ENCODE assay signal across 17 cellular contexts in genomic region chr13:98647121-98647520, GRCh38.
DNase-seq lines count a peak whose midpoint lies in the region; TF ChIP-seq lines count a peak whose summit lies in the region.
"Had no signal": no experiment of that assay in that cellular context is flagged by ENCODE, and none has a peak within 500 bp of the region (broad histone marks: within the 10 kb centered on the region; RNA-seq: fewer than 3 reads in every experiment).

No MANE protein-coding gene starts in this region.

- H3K4me1 ChIP-seq in Peyer's patch, result peaks cover 0 to 17% (median 9%) of the 10 kb centered on the region in 4 donors
- H3K4me1 ChIP-seq: BLaER1 had no signal

- peak in 2 of 6 experiments; percentile 26 to 36 for TF ChIP-seq CTCF in Peyer's patch (IDR thresholded peaks at IDR 0.05)
- TF ChIP-seq CTCF in glutamatergic neuron (IDR thresholded peaks at IDR 0.05; ENCODE audit: partially characterized antibody, unreplicated experiment), result no peak
- no peak for TF ChIP-seq CTCF in type B pancreatic cell (conservative IDR thresholded peaks at IDR 0.05)

- no peaks in the 10 kb centered on the region for H3K9me3 ChIP-seq in Peyer's patch
- H3K9me3 ChIP-seq: BLaER1, HAP-1 had no signal

- H3K27ac ChIP-seq in Peyer's patch, result peak overlapping the region in 3 of 4 donors; percentile 65 to 92 (median 66)
- H3K27ac ChIP-seq: BLaER1, GM23248, HL-60 had no signal

- no peak for TF ChIP-seq POLR2A in Peyer's patch (IDR thresholded peaks at IDR 0.05)

- no peaks in the 10 kb centered on the region for H3K27me3 ChIP-seq in Peyer's patch
- H3K27me3 ChIP-seq: BLaER1 had no signal

- H3K27me3 Mint-ChIP-seq in glutamatergic neuron (ENCODE audit: unreplicated experiment) (peaks cover 3% of the 10 kb centered on the region), type B pancreatic cell (no peaks in the 10 kb centered on the region)

- H3K27ac Mint-ChIP-seq in glutamatergic neuron (ENCODE audit: unreplicated experiment), result peak overlapping the region; percentile 25
- H3K27ac Mint-ChIP-seq in type B pancreatic cell, result peak overlapping the region; percentile 46
- H3K27ac Mint-ChIP-seq: CD4-positive, alpha-beta memory T cell had no signal

- no peak overlapping the region for H3K4me3 ChIP-seq in Peyer's patch
- H3K4me3 ChIP-seq: BLaER1, GM23248, HAP-1 had no signal

- no peaks in the 10 kb centered on the region for H3K36me3 Mint-ChIP-seq in glutamatergic neuron (ENCODE audit: unreplicated experiment)
- no peaks in the 10 kb centered on the region for H3K36me3 Mint-ChIP-seq in type B pancreatic cell
- H3K36me3 Mint-ChIP-seq: CD4-positive, alpha-beta memory T cell had no signal

- DNase-seq in EH (ENCODE audit: low read depth) (peak; percentile 12), Peyer's patch (no peak), glutamatergic neuron (no peak), type B pancreatic cell (ENCODE audit: extremely low spot score, unreplicated experiment) (no peak), NCI-H1105 treated with DMSO at 0.1 percent for 48 hours (lab: John Stamatoyannopoulos, UW) (no peak), SHP77 treated with DMSO at 0.1 percent for 48 hours (lab: John Stamatoyannopoulos, UW) (no peak)
- DNase-seq in activated CD4-positive, CD25-positive, alpha-beta regulatory T cell (lab: John Stamatoyannopoulos, UW), result no peak
- DNase-seq: 8988T; Calu3; CD4-positive, alpha-beta memory T cell; DMS79 treated with DMSO at 0.1 percent for 48 hours; EL; GM23248 had no signal

- H3K4me3 Mint-ChIP-seq in glutamatergic neuron (ENCODE audit: unreplicated experiment), result no peak overlapping the region
- H3K4me3 Mint-ChIP-seq in type B pancreatic cell, result no peak overlapping the region
- H3K4me3 Mint-ChIP-seq: CD14-positive monocyte; CD4-positive, alpha-beta memory T cell had no signal

- no peaks in the 10 kb centered on the region for H3K36me3 ChIP-seq in Peyer's patch
- H3K36me3 ChIP-seq: BLaER1, HAP-1 had no signal

- H3K4me1 Mint-ChIP-seq in glutamatergic neuron (ENCODE audit: low read depth, unreplicated experiment) (peaks cover 4% of the 10 kb centered on the region), type B pancreatic cell (ENCODE audit: unreplicated experiment) (peaks cover 5% of the 10 kb centered on the region)
- H3K4me1 Mint-ChIP-seq: CD4-positive, alpha-beta memory T cell had no signal

- no peaks in the 10 kb centered on the region for H3K9me3 Mint-ChIP-seq in glutamatergic neuron (ENCODE audit: unreplicated experiment)
- peaks cover 5% of the 10 kb centered on the region for H3K9me3 Mint-ChIP-seq in type B pancreatic cell
- H3K9me3 Mint-ChIP-seq: CD4-positive, alpha-beta memory T cell had no signal
